Comparison of ENCODE assay signal across 1 cellular context in genomic region chr12:78018939-78019338, GRCh38.
A peak's percentile ranks its signal among the peaks of the same experiment; 100 is the strongest.
TF ChIP-seq lines count a peak whose summit lies in the region.

No MANE protein-coding gene starts in this region.

TF ChIP-seq in IMR-90, 13 proteins besides CTCF, POLR2A, EP300 and RAD21:
- no peak for TF ChIP-seq FOS (IDR thresholded peaks at IDR 0.05; ENCODE audit: low read depth, low read length)
- TF ChIP-seq SMC3 (IDR thresholded peaks at IDR 0.05; ENCODE audit: low read depth, low read length) = no peak
- peak; percentile 62 for TF ChIP-seq CEBPB (IDR thresholded peaks at IDR 0.05; ENCODE audit: low read depth, low read length)
- TF ChIP-seq USF2 (IDR thresholded peaks at IDR 0.05; ENCODE audit: low read depth, low read length) = no peak
- peak; percentile 85 for TF ChIP-seq MAFK (IDR thresholded peaks at IDR 0.05; ENCODE audit: low read depth, low read length)
